ENCODE assay signal across 32 cellular contexts in genomic region chr15:26937134-26937533, GRCh38. TPM values are rescaled to one million over a fixed set of nuclear protein-coding genes. Genes with fewer than 3 reads are reported as not detected.
"Had no signal": no experiment of that assay in that cellular context is flagged by ENCODE, and none has a peak within 500 bp of the region (broad histone marks: within the 10 kb centered on the region; RNA-seq: fewer than 3 reads in every experiment).

No MANE protein-coding gene starts in this region.

- DNase-seq: naive B cell; natural killer cell; occipital lobe; ovary; psoas muscle; right cardiac atrium; right lobe of liver; spleen; stimulated activated CD4-positive, alpha-beta T cell treated with anti-CD3 and anti-CD28 coated beads, Interleukin-12 subunit alpha, Interleukin-12 subunit beta, amount 100 ng/mL, for 4 hours; stimulated activated CD4-positive, alpha-beta T cell treated with anti-CD3 and anti-CD28 coated beads, Interleukin-1b, Interleukin-23, amount 100 ng/mL, for 48 hours; stimulated activated CD4-positive, alpha-beta T cell treated with anti-CD3 and anti-CD28 coated beads, Interleukin-4, amount 100 ng/mL, for 1 hour; stimulated activated CD4-positive, alpha-beta T cell treated with anti-CD3 and anti-CD28 coated beads, Interleukin-4, amount 100 ng/mL, for 4 hours; stimulated activated CD8-positive, alpha-beta memory T cell treated with anti-CD3 and anti-CD28 coated beads, Interleukin-4, amount 100 ng/mL, for 48 hours; stimulated activated naive B cell treated with anti-CD40 and anti-IgM and Interleukin-4, amounts not matched to agents 10 μg/mL and 1 μg/mL and 100 μg/mL, for 72 hours; stimulated activated naive CD4-positive, alpha-beta T cell treated with Interleukin-2 at 50 U/mL for 16 hours; stomach; thyroid gland; trophoblast cell had no signal

- H3K27me3 Mint-ChIP-seq: naive B cell; progenitor cell of endocrine pancreas; stimulated activated naive B cell treated with anti-CD40 and anti-IgM and Interleukin-4, amounts not matched to agents 10 μg/mL and 1 μg/mL and 100 μg/mL, for 72 hours; stimulated activated naive CD8-positive, alpha-beta T cell treated with anti-CD3 and anti-CD28 coated beads, Interleukin-15, Interleukin-2, amounts not matched to agents 100 ng/mL and 50 ng/mL, for 24 hours had no signal

- H3K36me3 ChIP-seq: neural progenitor cell, ovary, right lobe of liver, spleen, thoracic aorta, thyroid gland, tibial nerve, upper lobe of left lung, vagina had no signal

- H3K4me3 Mint-ChIP-seq: naive B cell; natural killer cell; nephron; neural progenitor cell; stimulated activated naive B cell treated with anti-CD40 and anti-IgM and Interleukin-4, amounts not matched to agents 10 μg/mL and 1 μg/mL and 100 μg/mL, for 72 hours; stimulated activated naive CD8-positive, alpha-beta T cell treated with anti-CD3 and anti-CD28 coated beads, Interleukin-15, Interleukin-2, amounts not matched to agents 100 ng/mL and 50 ng/mL, for 24 hours had no signal

- H3K27me3 ChIP-seq: neural progenitor cell, ovary, right lobe of liver, spleen, stomach, thyroid gland, tibial nerve, upper lobe of left lung, vagina had no signal

- H3K27ac Mint-ChIP-seq: natural killer cell; neural progenitor cell; progenitor cell of endocrine pancreas; stimulated activated naive B cell treated with anti-CD40 and anti-IgM and Interleukin-4, amounts not matched to agents 10 μg/mL and 1 μg/mL and 100 μg/mL, for 72 hours; stimulated activated naive CD8-positive, alpha-beta T cell treated with anti-CD3 and anti-CD28 coated beads, Interleukin-15, Interleukin-2, amounts not matched to agents 100 ng/mL and 50 ng/mL, for 24 hours had no signal

- H3K9me3 Mint-ChIP-seq: nephron, neural progenitor cell had no signal

- H3K4me1 ChIP-seq: neural progenitor cell, parathyroid adenoma, psoas muscle, right lobe of liver, spleen, stomach, thyroid gland, tibial nerve, upper lobe of left lung, vagina had no signal

- ATAC-seq: natural killer cell; psoas muscle; right cardiac atrium; stimulated activated naive B cell treated with anti-CD40 and anti-IgM and Interleukin-4, amounts not matched to agents 10 μg/mL and 1 μg/mL and 100 μg/mL, for 72 hours had no signal

- H3K9me3 ChIP-seq: ovary, psoas muscle, right lobe of liver, stomach, thoracic aorta, thyroid gland, tibial nerve, upper lobe of left lung, vagina had no signal

- H3K4me3 ChIP-seq: neural progenitor cell, ovary, psoas muscle, right lobe of liver, skin epidermis, smooth muscle cell, spleen, stomach, thoracic aorta, thyroid gland, tibial nerve, upper lobe of left lung, vagina had no signal

- H3K4me1 Mint-ChIP-seq: naive B cell; natural killer cell; nephron; stimulated activated naive B cell treated with anti-CD40 and anti-IgM and Interleukin-4, amounts not matched to agents 10 μg/mL and 1 μg/mL and 100 μg/mL, for 72 hours had no signal

- H3K36me3 Mint-ChIP-seq: naive B cell; natural killer cell; neural progenitor cell; stimulated activated naive B cell treated with anti-CD40 and anti-IgM and Interleukin-4, amounts not matched to agents 10 μg/mL and 1 μg/mL and 100 μg/mL, for 72 hours had no signal

- H3K27ac ChIP-seq: neural progenitor cell, ovary, parathyroid adenoma, psoas muscle, right lobe of liver, skin epidermis, spleen, stomach, thoracic aorta, thyroid gland, tibial nerve, upper lobe of left lung, vagina had no signal

RNA-seq across cellular contexts. Expression of gene GABRG3, which starts 33.8 kb away (rescaled TPM):
- total RNA-seq: natural killer cell, osteoblast, psoas muscle, renal cortical epithelial cell, right cardiac atrium, subcutaneous adipose tissue, thoracic aorta, tibial nerve, upper lobe of left lung, vagina had no signal
- polyA plus RNA-seq: psoas muscle, smooth muscle cell had no signal
